ENCODE assay signal across 8 cellular contexts in genomic region chr15:90200534-90201139, GRCh38. TPM values are rescaled to one million over a fixed set of nuclear protein-coding genes. Genes with fewer than 3 reads are reported as not detected.
DNase-seq lines count a peak whose midpoint lies in the region; ATAC-seq, FAIRE-seq and TF ChIP-seq lines count a peak whose summit lies in the region.

No MANE protein-coding gene starts in this region.

- DNase-seq in CD8-positive, alpha-beta T cell: no peak
- DNase-seq in HFF-Myc (ENCODE audit: extremely low read depth, low read depth) (no peak), right atrium auricular region (ENCODE audit: low spot score) (no peak), small intestine (no peak), SHP77 (lab: John Stamatoyannopoulos, UW) (no peak), NCI-H128 (lab: John Stamatoyannopoulos, UW; ENCODE audit: unreplicated experiment) (no peak)

- POLR2A ChIA-PET in CD8-positive, alpha-beta T cell (lab: Charles Lee): interaction anchor here (0.6 to 4.8 kb wide), 11 partner anchors 8 to 280 kb away, joined by 3 to 56 read pairs (median 4); partner anchors contain the start of genes CIB1, GDPGP1, IDH2 and NGRN

- H3K4me3 Mint-ChIP-seq in CD8-positive, alpha-beta T cell: peak overlapping the region; percentile 86

- 14 to 21% (median 20%) methylated on average over 21 to 25 of the region's 25 CpGs for WGBS in small intestine, 3 donors

- peaks cover 21% of the 10 kb centered on the region for H3K4me1 ChIP-seq in CD8-positive, alpha-beta T cell (ENCODE audit: insufficient read depth, low read length)
- H3K4me1 ChIP-seq in right atrium auricular region (peaks cover 0 to 48% of the 10 kb centered on the region in 2 donors), small intestine (ENCODE audit: control insufficient read depth in 2 of 2, insufficient read depth in 1 of 2, low read depth in 1 of 2, low read length in 1 of 2) (peaks cover 2 to 4% of the 10 kb centered on the region in 2 donors)

- H3K4me1 Mint-ChIP-seq in CD8-positive, alpha-beta T cell (ENCODE audit: low read depth): peaks cover 22% of the 10 kb centered on the region

- TF ChIP-seq CTCF in CD8-positive, alpha-beta T cell (IDR thresholded peaks at IDR 0.05): no peak
- no peak for TF ChIP-seq CTCF in HFF-Myc (IDR thresholded peaks at IDR 0.05; ENCODE audit: low read depth, low read length, missing control alignments)
- TF ChIP-seq CTCF in WI38 (IDR thresholded peaks at IDR 0.05; ENCODE audit: low read depth, low read length): no peak
- TF ChIP-seq CTCF in right atrium auricular region (IDR thresholded peaks at IDR 0.05): no peak

- H3K36me3 ChIP-seq in CD8-positive, alpha-beta T cell (ENCODE audit: insufficient read depth, low read length): no peaks in the 10 kb centered on the region
- H3K36me3 ChIP-seq in right atrium auricular region: no peaks in the 10 kb centered on the region
- H3K36me3 ChIP-seq in small intestine (ENCODE audit: control insufficient read depth in 2 of 2, insufficient read depth in 2 of 2, low read length in 2 of 2): peaks cover 0 to under 1% of the 10 kb centered on the region in 2 donors

- intact Hi-C loops in CD8-positive, alpha-beta T cell (cut with DNase I, micrococcal nuclease): loop anchor here (1.0 to 2.0 kb wide), 6 partner anchors 15 to 98 kb away; partner anchors contain the start of genes GDPGP1 (in 2 of the 2), IDH2 (in 1 of the 2) and NGRN (in 1 of the 2)

- no peak for FAIRE-seq in small intestine (lab: Jason Lieb, UNC)

- no peaks in the 10 kb centered on the region for H3K9me3 ChIP-seq in CD8-positive, alpha-beta T cell (ENCODE audit: low read length)
- no peaks in the 10 kb centered on the region for H3K9me3 ChIP-seq in right atrium auricular region
- no peaks in the 10 kb centered on the region for H3K9me3 ChIP-seq in small intestine (ENCODE audit: control insufficient read depth, low read depth)

- peaks cover 4% of the 10 kb centered on the region for H3K36me3 Mint-ChIP-seq in CD8-positive, alpha-beta T cell

- peak overlapping the region; percentile 82 for H3K27ac Mint-ChIP-seq in CD8-positive, alpha-beta T cell

- no peaks in the 10 kb centered on the region for H3K27me3 Mint-ChIP-seq in CD8-positive, alpha-beta T cell (ENCODE audit: low read depth)

- no peak for ATAC-seq in CD8-positive, alpha-beta T cell
- ATAC-seq in HG03520 (IDR thresholded peaks at IDR 0.05; ENCODE audit: unreplicated experiment): no peak

- no peaks in the 10 kb centered on the region for H3K27me3 ChIP-seq in CD8-positive, alpha-beta T cell (ENCODE audit: insufficient read depth, low read length)
- H3K27me3 ChIP-seq in right atrium auricular region (no peaks in the 10 kb centered on the region), small intestine (ENCODE audit: control insufficient read depth in 2 of 2, insufficient read depth in 2 of 2, low read length in 2 of 2) (no peaks in the 10 kb centered on the region)

- CTCF ChIA-PET in CD8-positive, alpha-beta T cell (lab: Charles Lee): interaction anchor here (0.7 to 3.9 kb wide), 8 partner anchors 8 to 589 kb away, joined by 3 to 22 read pairs (median 4); no protein-coding TSS in a partner anchor

- peak overlapping the region; percentile 79 for H3K4me3 ChIP-seq in CD8-positive, alpha-beta T cell (ENCODE audit: low read depth, low read length)
- H3K4me3 ChIP-seq in HFF-Myc (replicated peaks; ENCODE audit: low read depth, low read length) (peak overlapping the region; percentile 72), WI38 (ENCODE audit: low read depth, low read length) (peak overlapping the region; percentile 83), right atrium auricular region (peak overlapping the region; percentile 67 to 84), small intestine (ENCODE audit: low read depth in 1 of 2, low read length in 2 of 2) (peak overlapping the region; percentile 84 to 97)

- peak overlapping the region; percentile 60 for H3K27ac ChIP-seq in CD8-positive, alpha-beta T cell (ENCODE audit: low read depth, low read length)
- H3K27ac ChIP-seq in right atrium auricular region: peak overlapping the region; percentile 54 to 76
- peak overlapping the region; percentile 68 to 84 for H3K27ac ChIP-seq in small intestine (ENCODE audit: low read depth in 1 of 2, low read length in 1 of 2)

- no peaks in the 10 kb centered on the region for H3K9me3 Mint-ChIP-seq in CD8-positive, alpha-beta T cell

RNA-seq across cellular contexts. Expression of gene SEMA4B, which starts 0.5 kb away (rescaled TPM):
- total RNA-seq in CD8-positive, alpha-beta T cell: 10 to 100 TPM in 1 of 2 experiments, 1 to 10 TPM in 1; 7.5 to 12.3 TPM
- 10 to 100 TPM; 22.1 to 31.6 TPM for total RNA-seq in right atrium auricular region
- polyA plus RNA-seq in small intestine: 10 to 100 TPM; 26.2 to 37.9 (median 31.8) TPM

RNA-seq across cellular contexts. Expression of gene CIB1, which starts 33.1 kb away (rescaled TPM):
- 100 to 1,000 TPM; 251 to 268 TPM for total RNA-seq in CD8-positive, alpha-beta T cell
- total RNA-seq in right atrium auricular region: 10 to 100 TPM; 24.9 to 31.1 TPM
- polyA plus RNA-seq in small intestine: 100 to 1,000 TPM; 219 to 360 (median 356) TPM

RNA-seq across cellular contexts. Expression of gene GDPGP1, which starts 33.4 kb away (rescaled TPM):
- 1 to 10 TPM; 4.4 to 7.1 TPM for total RNA-seq in CD8-positive, alpha-beta T cell
- total RNA-seq in right atrium auricular region: 10 to 100 TPM in 1 of 2 donors, 1 to 10 TPM in 1; 8.6 to 16.1 TPM
- 1 to 10 TPM; 4.9 to 7.5 (median 5.6) TPM for polyA plus RNA-seq in small intestine

RNA-seq across cellular contexts. Expression of gene TTLL13, which starts 48.7 kb away (rescaled TPM):
- total RNA-seq in CD8-positive, alpha-beta T cell: 1 to 10 TPM in 1 of 2 experiments, under 1 TPM in 1; 0.28 to 1.1 TPM
- total RNA-seq in right atrium auricular region: not detected
- under 1 TPM in 2 of 3 donors, not detected in 1; 0.07 to 0.45 TPM for polyA plus RNA-seq in small intestine

Comparison
In these comparisons a context has a peak if more than half of its experiments do, and no peak if none do; other contexts are left out.
1. RNA of gene CIB1, which starts 33.1 kb away (total RNA-seq): 251 to 268 TPM in CD8-positive, alpha-beta T cell; 24.9 to 31.1 TPM in right atrium auricular region; every median in the first group is over 4 times any median in the second.
2. Peak in every context shown above with its lines, with median percentiles within 50 percentile points of each other: H3K27ac ChIP-seq and H3K4me3 ChIP-seq.